ENCODE assay signal across 20 cellular contexts in the genomic region with DNA sequence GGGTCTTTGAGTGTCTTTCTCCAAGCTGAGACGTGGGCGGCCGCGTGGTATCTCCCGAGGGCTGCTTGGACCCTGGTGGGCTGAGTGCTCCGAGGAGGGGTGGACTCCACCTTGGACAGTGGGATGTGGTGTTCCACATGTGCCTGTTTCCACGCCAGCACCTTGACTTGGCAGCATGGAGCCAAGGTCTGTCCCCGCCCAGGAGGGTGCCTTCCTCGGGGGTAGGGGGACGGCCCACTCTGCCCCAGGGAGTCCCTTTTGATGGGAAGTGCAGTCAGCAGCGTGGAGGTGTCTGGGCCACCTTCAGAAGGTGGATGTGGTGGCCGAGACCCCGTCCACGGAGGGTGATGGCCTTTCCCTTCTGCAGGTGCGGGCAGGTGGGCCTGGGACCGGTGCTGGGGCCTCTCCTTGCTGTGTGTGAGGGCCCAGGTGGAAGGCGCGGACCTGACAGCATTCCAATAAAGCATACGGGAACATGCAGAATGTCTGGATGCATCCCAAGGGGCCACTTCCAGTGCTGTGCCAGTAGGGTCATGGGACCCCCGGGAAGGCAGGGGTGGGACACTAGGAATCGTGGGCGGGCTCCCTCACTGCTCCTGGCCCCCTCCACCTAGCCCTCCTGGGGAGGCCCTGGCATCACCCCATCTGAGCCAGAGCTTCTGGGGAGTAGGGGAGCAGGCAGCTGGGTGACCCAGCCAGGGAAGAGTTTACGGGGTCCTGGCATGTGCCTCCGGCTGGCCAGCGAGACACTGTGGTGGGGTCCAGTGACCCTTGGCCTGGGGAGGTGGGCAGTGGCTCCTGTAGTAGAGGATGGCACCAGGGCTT. TPM values are rescaled to one million over a fixed set of nuclear protein-coding genes. Genes with fewer than 3 reads are reported as not detected.
"Had no signal": no experiment of that assay in that cellular context is flagged by ENCODE, and none has a peak within 500 bp of the region (broad histone marks: within the 10 kb centered on the region; RNA-seq: fewer than 3 reads in every experiment).

No MANE protein-coding gene starts in this region.

- H3K36me3 ChIP-seq: colonic mucosa, ovary had no signal

- H3K4me1 ChIP-seq: colonic mucosa, psoas muscle had no signal

- H3K4me3 ChIP-seq: colonic mucosa, ovary, psoas muscle, smooth muscle cell had no signal

- H3K4me2 ChIP-seq: smooth muscle cell had no signal

- ATAC-seq: activated CD4-positive, CD25-positive, alpha-beta regulatory T cell treated with anti-CD3 and anti-CD28 coated beads, Interleukin-2, amount 50 U/mL, for 24 hours; activated T-cell treated with anti-CD3 and anti-CD28 coated beads, Interleukin-2, amount 50 U/mL, for 4 hours; sciatic nerve; stimulated activated effector memory CD8-positive, alpha-beta T cell treated with anti-CD3 and anti-CD28 coated beads, Interleukin-12 subunit alpha, Interleukin-12 subunit beta, amount 100 ng/mL, for 72 hours had no signal

- DNase-seq: activated CD4-positive, alpha-beta T cell treated with anti-CD3 and anti-CD28 coated beads, Interleukin-2, amount 50 U/mL, for 1 hour; activated CD8-positive, alpha-beta memory T cell treated with anti-CD3 and anti-CD28 coated beads, Interleukin-2, amount 50 U/mL, for 4 hours; activated naive CD4-positive, alpha-beta T cell treated with anti-CD3 and anti-CD28 coated beads for 36 hours; activated T-cell treated with anti-CD3 and anti-CD28 coated beads, Interleukin-2, amount 50 U/mL, for 4 hours; colonic mucosa; ovary; stimulated activated CD4-positive, alpha-beta T cell treated with anti-CD3 and anti-CD28 coated beads, Interleukin-4, amount 100 ng/mL, for 24 hours; T1000 had no signal

- H3K9me3 ChIP-seq: colonic mucosa, ovary, psoas muscle had no signal

- H3K27me3 ChIP-seq: colonic mucosa, ovary had no signal

- H3K27ac ChIP-seq: colonic mucosa, ovary, psoas muscle had no signal

RNA-seq across cellular contexts. Expression of a gene that starts 3.5 kb away (rescaled TPM):
- total RNA-seq: activated T-cell treated with anti-CD3 and anti-CD28 coated beads, Interleukin-2, amount 50 U/mL, for 4 hours; colonic mucosa; kidney epithelial cell; left ventricle myocardium superior; mononuclear cell; psoas muscle; ureter had no signal
- polyA plus RNA-seq: esophagus had no signal

RNA-seq across cellular contexts. Expression of a gene that starts 35.3 kb away (rescaled TPM):
- total RNA-seq: activated naive CD4-positive, alpha-beta T cell treated with anti-CD3 and anti-CD28 coated beads for 36 hours; activated T-cell treated with anti-CD3 and anti-CD28 coated beads, Interleukin-2, amount 50 U/mL, for 4 hours; left ventricle myocardium superior; mononuclear cell; psoas muscle; T-helper 1 cell treated with Interleukin-12 subunit alpha and Interleukin-12 subunit beta and Interleukin-4 antibody, amounts not matched to agents 30 ng/mL and 1 ng/mL, for 36 hours; ureter had no signal
- polyA plus RNA-seq: esophagus, ovary, psoas muscle had no signal

RNA-seq across cellular contexts. Expression of a gene that starts 53.8 kb away (rescaled TPM):
- total RNA-seq: activated naive CD4-positive, alpha-beta T cell treated with anti-CD3 and anti-CD28 coated beads for 36 hours; activated T-cell treated with anti-CD3 and anti-CD28 coated beads, Interleukin-2, amount 50 U/mL, for 4 hours; colonic mucosa; frontal cortex; left ventricle myocardium superior; psoas muscle; T-helper 1 cell treated with Interleukin-12 subunit alpha and Interleukin-12 subunit beta and Interleukin-4 antibody, amounts not matched to agents 30 ng/mL and 1 ng/mL, for 36 hours had no signal
- polyA plus RNA-seq: ovary had no signal
